In the genomic region with DNA sequence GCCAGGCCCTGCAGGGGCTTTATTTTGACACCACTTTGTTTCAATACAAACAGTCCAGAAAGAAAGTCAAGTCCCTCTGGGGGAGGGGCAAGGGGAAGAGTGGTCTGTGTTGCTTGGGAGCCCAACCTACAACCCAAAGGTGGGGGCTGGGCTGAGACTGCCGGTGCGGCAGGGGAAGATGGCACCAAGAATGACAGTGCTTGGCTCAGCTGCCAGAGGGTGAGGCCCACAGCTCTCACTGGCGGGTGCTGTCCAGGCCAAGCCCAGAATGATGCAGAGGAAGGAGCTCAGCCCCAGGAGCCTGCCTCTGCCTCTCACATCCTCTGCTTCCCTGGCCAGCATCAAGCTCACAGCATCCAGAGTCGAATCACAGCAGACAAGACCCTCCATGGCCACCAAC, we compare ENCODE assay signal across 1 cellular context.
TF ChIP-seq lines count a peak whose summit lies in the region.

No MANE protein-coding gene starts in this region.

TF ChIP-seq in endothelial cell of umbilical vein, 7 proteins besides CTCF, POLR2A, EP300 and RAD21:
- TF ChIP-seq MYC (IDR thresholded peaks at IDR 0.05; ENCODE audit: low read depth, low read length) (no peak), JUN (IDR thresholded peaks at IDR 0.05; ENCODE audit: borderline replicate concordance, insufficient read depth, insufficient read length, low read depth) (no peak), POLR2AphosphoS5 (IDR thresholded peaks at IDR 0.05; ENCODE audit: insufficient read depth, low read depth, low read length) (no peak), MAX (IDR thresholded peaks at IDR 0.05; ENCODE audit: insufficient read depth, insufficient read length) (no peak)
